23 cellular contexts compared by ENCODE assay signal in genomic region chr3:72378287-72378686, GRCh38.
DNase-seq lines count a peak whose midpoint lies in the region; ATAC-seq and TF ChIP-seq lines count a peak whose summit lies in the region.
"Had no signal": no experiment of that assay in that cellular context is flagged by ENCODE, and none has a peak within 500 bp of the region (broad histone marks: within the 10 kb centered on the region; RNA-seq: fewer than 3 reads in every experiment).

No MANE protein-coding gene starts in this region.

- H3K9ac ChIP-seq in PC-3 (ENCODE audit: low read length): no peak overlapping the region
- 0 out of 2 replicates have a peak overlapping the region, but pooled peaks have one; percentile 8 for H3K9ac ChIP-seq in iPS-20b (ENCODE audit: low read depth, low read length)

- H3K79me2 ChIP-seq in PC-3 (ENCODE audit: low read length): peaks cover 45% of the 10 kb centered on the region

- H3K27me3 ChIP-seq in PC-3 (ENCODE audit: low read length) (no peaks in the 10 kb centered on the region), iPS-20b (ENCODE audit: insufficient read depth, low read length) (no peaks in the 10 kb centered on the region), neutrophil (no peaks in the 10 kb centered on the region), heart left ventricle (no peaks in the 10 kb centered on the region)
- H3K27me3 ChIP-seq: MG63 had no signal

- H3K4me2 ChIP-seq in PC-3 (ENCODE audit: low read length): no peak overlapping the region
- H3K4me2 ChIP-seq: smooth muscle cell had no signal

- H2AFZ ChIP-seq in PC-3 (ENCODE audit: low read length): no peak overlapping the region

- no peak for ATAC-seq in PC-3
- ATAC-seq in heart left ventricle: no peak
- ATAC-seq in left colon: no peak
- ATAC-seq in stimulated activated naive CD8-positive, alpha-beta T cell treated with anti-CD3 and anti-CD28 coated beads, Interleukin-15, amount 100 ng/mL, for 72 hours: no peak
- ATAC-seq: lower lobe of right lung, Panc1 had no signal

- H3K36me3 ChIP-seq in PC-3 (ENCODE audit: low read depth, low read length) (peaks cover 12% of the 10 kb centered on the region), iPS-20b (ENCODE audit: insufficient read depth, low read depth, low read length) (peaks cover 21% of the 10 kb centered on the region), neutrophil (peaks cover 19% of the 10 kb centered on the region), heart left ventricle (peaks cover 0 to 36% (median 21%) of the 10 kb centered on the region in 9 donors)
- H3K36me3 ChIP-seq: MG63 had no signal

- H3K4me1 ChIP-seq in PC-3 (ENCODE audit: insufficient read depth, low read length) (peaks cover 9% of the 10 kb centered on the region), iPS-20b (ENCODE audit: insufficient read depth, low read length) (peaks cover 77% of the 10 kb centered on the region), neutrophil (ENCODE audit: control insufficient read depth in 1 of 2, insufficient read depth in 1 of 2, low read depth in 1 of 2, low read length in 1 of 2) (peaks cover 41 to 62% of the 10 kb centered on the region in 2 experiments), heart left ventricle (peaks cover 0 to 53% (median 21%) of the 10 kb centered on the region in 12 donors)

- TF ChIP-seq CTCF in Calu3 (IDR thresholded peaks at IDR 0.05; ENCODE audit: unreplicated experiment) (no peak), PC-3 (conservative IDR thresholded peaks at IDR 0.05; ENCODE audit: low read depth, low read length) (no peak), neutrophil (IDR thresholded peaks at IDR 0.05) (no peak), heart left ventricle (IDR thresholded peaks at IDR 0.05) (no peak)

- H3K9me3 ChIP-seq in PC-3 (ENCODE audit: low read length): no peaks in the 10 kb centered on the region
- no peaks in the 10 kb centered on the region for H3K9me3 ChIP-seq in iPS-20b (ENCODE audit: insufficient read depth, low read depth, low read length)
- H3K9me3 ChIP-seq in neutrophil: no peaks in the 10 kb centered on the region
- H3K9me3 ChIP-seq in heart left ventricle: no peaks in the 10 kb centered on the region
- H3K9me3 ChIP-seq: lower lobe of right lung, MG63 had no signal

- no peaks in the 10 kb centered on the region for H3K9me2 ChIP-seq in PC-3 (replicated peaks; ENCODE audit: low read length)

- CTCF ChIA-PET in Calu3 (lab: Charles Lee): no interaction called here
- CTCF ChIA-PET in PC-3 (lab: Charles Lee): no interaction called here

- H3K27ac ChIP-seq in PC-3 (ENCODE audit: low read length) (no peak overlapping the region), iPS-20b (ENCODE audit: low read length) (no peak overlapping the region), neutrophil (peak overlapping the region; percentile 46), heart left ventricle (no peak overlapping the region)
- H3K27ac ChIP-seq: lower lobe of right lung had no signal

- DNase-seq in Calu3: no peak
- no peak for DNase-seq in PC-3
- no peak for DNase-seq in heart left ventricle
- DNase-seq in left colon: no peak
- DNase-seq in stimulated activated naive CD8-positive, alpha-beta T cell treated with anti-CD3 and anti-CD28 coated beads, Interleukin-15, amount 100 ng/mL, for 72 hours: no peak
- DNase-seq: activated CD4-positive, alpha-beta T cell treated with anti-CD3 and anti-CD28 coated beads for 1 hour; activated T-cell treated with anti-CD3 and anti-CD28 coated beads, Interleukin-2, amount 50 U/mL, for 1 hour; HFFc6; islet precursor cell; lower lobe of right lung; MG63; NCI-H1417; NCI-H2081 treated with DMSO at 0.1 percent for 48 hours; NCI-H510A; occipital lobe; retina; SHP77 treated with DMSO at 0.1 percent for 48 hours; stimulated activated CD4-positive, alpha-beta T cell treated with anti-CD3 and anti-CD28 coated beads, Interleukin-2, amount 100 ng/mL, for 24 hours; SW 1271 had no signal

- intact Hi-C loops in Calu3 (cut with micrococcal nuclease; ENCODE audit: unreplicated experiment) (no loop called here), PC-3 (cut with micrococcal nuclease) (no loop called here), heart left ventricle (cut with DNase I) (no loop called here), left colon (cut with DNase I, micrococcal nuclease) (no loop called here)

- no peaks in the 10 kb centered on the region for H3K27me3 Mint-ChIP-seq in Calu3 (ENCODE audit: unreplicated experiment)
- no peaks in the 10 kb centered on the region for H3K27me3 Mint-ChIP-seq in stimulated activated naive CD8-positive, alpha-beta T cell treated with anti-CD3 and anti-CD28 coated beads, Interleukin-15, amount 100 ng/mL, for 72 hours

- no peak overlapping the region for H3K27ac Mint-ChIP-seq in Calu3 (ENCODE audit: unreplicated experiment)
- H3K27ac Mint-ChIP-seq in stimulated activated naive CD8-positive, alpha-beta T cell treated with anti-CD3 and anti-CD28 coated beads, Interleukin-15, amount 100 ng/mL, for 72 hours: peak overlapping the region in 1 of 2 donors; percentile 34
- H3K27ac Mint-ChIP-seq: HFFc6 had no signal

- BruUV-seq in Calu3 (replicated peaks; lab: Mats Ljungman, UMichigan) (TSS peak; percentile 63), PC-3 (replicated peaks; lab: Mats Ljungman, UMichigan) (TSS peak; percentile 27)

- H3K9me3 Mint-ChIP-seq in Calu3 (ENCODE audit: low read depth, unreplicated experiment): no peaks in the 10 kb centered on the region
- no peaks in the 10 kb centered on the region for H3K9me3 Mint-ChIP-seq in stimulated activated naive CD8-positive, alpha-beta T cell treated with anti-CD3 and anti-CD28 coated beads, Interleukin-15, amount 100 ng/mL, for 72 hours
- H3K9me3 Mint-ChIP-seq: HFFc6 had no signal

- POLR2A ChIA-PET in PC-3 (lab: Charles Lee; ENCODE audit: unreplicated experiment): no interaction called here

- H3K4me1 Mint-ChIP-seq in Calu3 (ENCODE audit: low read depth, unreplicated experiment): peaks cover 13% of the 10 kb centered on the region
- peaks cover 86% of the 10 kb centered on the region for H3K4me1 Mint-ChIP-seq in stimulated activated naive CD8-positive, alpha-beta T cell treated with anti-CD3 and anti-CD28 coated beads, Interleukin-15, amount 100 ng/mL, for 72 hours

- no peak overlapping the region for H3K4me3 ChIP-seq in PC-3 (ENCODE audit: low read length)
- no peak overlapping the region for H3K4me3 ChIP-seq in iPS-20b (ENCODE audit: low read length)
- no peak overlapping the region for H3K4me3 ChIP-seq in neutrophil (ENCODE audit: low read depth in 1 of 2, low read length in 1 of 2)
- H3K4me3 ChIP-seq in heart left ventricle: no peak overlapping the region
- H3K4me3 ChIP-seq: lower lobe of right lung, MG63, smooth muscle cell had no signal

- H3K4me3 Mint-ChIP-seq in Calu3 (ENCODE audit: low read depth, unreplicated experiment): no peak overlapping the region
- H3K4me3 Mint-ChIP-seq in stimulated activated naive CD8-positive, alpha-beta T cell treated with anti-CD3 and anti-CD28 coated beads, Interleukin-15, amount 100 ng/mL, for 72 hours: no peak overlapping the region
- H3K4me3 Mint-ChIP-seq: HFFc6 had no signal

- WGBS in heart left ventricle, 4 donors: 78 to 87% (median 84%) methylated on average over 10 of the region's 10 CpGs

- H3F3A ChIP-seq in PC-3 (ENCODE audit: low read length, unreplicated experiment): no peaks in the 10 kb centered on the region

- peaks cover 24% of the 10 kb centered on the region for H4K20me1 ChIP-seq in PC-3 (ENCODE audit: low read length)

- no peak for TF ChIP-seq POLR2A in heart left ventricle (IDR thresholded peaks at IDR 0.05)

- peaks cover 10% of the 10 kb centered on the region for H3K36me3 Mint-ChIP-seq in Calu3 (ENCODE audit: insufficient read depth, unreplicated experiment)
